ENCODE assay signal across 23 cellular contexts in genomic region chr3:73784647-73785420, GRCh38.
DNase-seq lines count a peak whose midpoint lies in the region; ATAC-seq, FAIRE-seq and TF ChIP-seq lines count a peak whose summit lies in the region.
"Had no signal": no experiment of that assay in that cellular context is flagged by ENCODE, and none has a peak within 500 bp of the region (broad histone marks: within the 10 kb centered on the region; RNA-seq: fewer than 3 reads in every experiment).

No MANE protein-coding gene starts in this region.

- H3K36me3 ChIP-seq in astrocyte (ENCODE audit: insufficient read depth, low read length), result no peaks in the 10 kb centered on the region
- H3K36me3 ChIP-seq: right lobe of liver, tibial nerve had no signal

- H3K27ac ChIP-seq in astrocyte (ENCODE audit: low read depth, low read length) (peak overlapping the region; percentile 59), substantia nigra (ENCODE audit: low read depth, low read length, poor library complexity, severe bottlenecking) (peak overlapping the region; percentile 82)
- H3K27ac ChIP-seq: right lobe of liver had no signal

- H3K27ac Mint-ChIP-seq in astrocyte (ENCODE audit: unreplicated experiment), result no peak overlapping the region
- H3K27ac Mint-ChIP-seq: CD8-positive, alpha-beta memory T cell; natural killer cell treated with Interleukin-12 subunit alpha and Interleukin-12 subunit beta and Interleukin-15 and Interleukin-18, amount 100 ng/mL, for 72 hours; T-helper 1 cell treated with Interleukin-12 subunit alpha and Interleukin-12 subunit beta and Interleukin-4 antibody, amounts not matched to agents 30 μg/mL and 1 μg/mL, for 36 hours had no signal

- peaks cover 18% of the 10 kb centered on the region for H3K4me1 Mint-ChIP-seq in astrocyte (ENCODE audit: low read depth, unreplicated experiment)
- H3K4me1 Mint-ChIP-seq: CD8-positive, alpha-beta memory T cell had no signal

- H2AFZ ChIP-seq in astrocyte (ENCODE audit: low read depth, low read length), result peak overlapping the region; percentile 19
- H2AFZ ChIP-seq: hepatocyte had no signal

- H3K27me3 Mint-ChIP-seq in astrocyte (ENCODE audit: low read depth, unreplicated experiment), result no peaks in the 10 kb centered on the region
- H3K27me3 Mint-ChIP-seq: natural killer cell treated with Interleukin-12 subunit alpha and Interleukin-12 subunit beta and Interleukin-15 and Interleukin-18, amount 100 ng/mL, for 72 hours had no signal

- TF ChIP-seq CTCF in HFF-Myc (IDR thresholded peaks at IDR 0.05; ENCODE audit: low read depth, low read length, missing control alignments) (no peak), astrocyte (IDR thresholded peaks at IDR 0.05; ENCODE audit: insufficient read depth, low read depth, low read length) (no peak)

- peaks cover 34% of the 10 kb centered on the region for H3K4me1 ChIP-seq in astrocyte (ENCODE audit: insufficient read depth, low read length)
- H3K4me1 ChIP-seq: right lobe of liver had no signal

- H4K20me1 ChIP-seq in astrocyte (ENCODE audit: insufficient read depth, low read length), result no peaks in the 10 kb centered on the region

- H3K9ac ChIP-seq in astrocyte (ENCODE audit: low read length), result peak overlapping the region; percentile 11

- H3K9me3 ChIP-seq in astrocyte (ENCODE audit: insufficient read depth, low read depth, low read length), result no peaks in the 10 kb centered on the region
- H3K9me3 ChIP-seq: right lobe of liver, tibial nerve had no signal

- H3K27me3 ChIP-seq in astrocyte (ENCODE audit: insufficient read depth, low read length), result no peaks in the 10 kb centered on the region
- H3K27me3 ChIP-seq: hepatocyte, right lobe of liver, tibial nerve had no signal

- FAIRE-seq in astrocyte (lab: Jason Lieb, UNC), result peak; percentile 95
- FAIRE-seq: K562 had no signal

- no peaks in the 10 kb centered on the region for H3K79me2 ChIP-seq in astrocyte (ENCODE audit: insufficient read depth, low read length)
- H3K79me2 ChIP-seq: hepatocyte had no signal

- no peaks in the 10 kb centered on the region for H3K9me3 Mint-ChIP-seq in astrocyte (ENCODE audit: unreplicated experiment)
- H3K9me3 Mint-ChIP-seq: T-helper 1 cell treated with Interleukin-12 subunit alpha and Interleukin-12 subunit beta and Interleukin-4 antibody, amounts not matched to agents 30 μg/mL and 1 μg/mL, for 36 hours had no signal

- H3K36me3 Mint-ChIP-seq in astrocyte (ENCODE audit: low read depth, unreplicated experiment), result no peaks in the 10 kb centered on the region
- H3K36me3 Mint-ChIP-seq: natural killer cell treated with Interleukin-12 subunit alpha and Interleukin-12 subunit beta and Interleukin-15 and Interleukin-18, amount 100 ng/mL, for 72 hours had no signal

- H3K4me2 ChIP-seq in astrocyte (ENCODE audit: low read length), result peak overlapping the region; percentile 68
- H3K4me2 ChIP-seq: hepatocyte had no signal

- no peak overlapping the region; the same call in 1 of the 2 replicates for H3K4me3 ChIP-seq in HFF-Myc (replicated peaks; ENCODE audit: low read depth, low read length)
- H3K4me3 ChIP-seq in astrocyte (ENCODE audit: insufficient read depth, low read depth, low read length), result no peak overlapping the region
- H3K4me3 ChIP-seq: hepatocyte, K562, right lobe of liver, tibial nerve had no signal

- H3K4me3 Mint-ChIP-seq in astrocyte (ENCODE audit: unreplicated experiment), result no peak overlapping the region
- H3K4me3 Mint-ChIP-seq: CD8-positive, alpha-beta memory T cell; natural killer cell treated with Interleukin-12 subunit alpha and Interleukin-12 subunit beta and Interleukin-15 and Interleukin-18, amount 100 ng/mL, for 72 hours; T-helper 1 cell treated with Interleukin-12 subunit alpha and Interleukin-12 subunit beta and Interleukin-4 antibody, amounts not matched to agents 30 μg/mL and 1 μg/mL, for 36 hours had no signal

- ATAC-seq in GM21529 (IDR thresholded peaks at IDR 0.05; ENCODE audit: unreplicated experiment), result no peak
- ATAC-seq in GM21381 (IDR thresholded peaks at IDR 0.05; ENCODE audit: unreplicated experiment), result no peak
- ATAC-seq: activated CD4-positive, CD25-positive, alpha-beta regulatory T cell treated with anti-CD3 and anti-CD28 coated beads, Interleukin-2, amount 50 U/mL, for 24 hours; K562; natural killer cell treated with Interleukin-12 subunit alpha and Interleukin-12 subunit beta and Interleukin-15 and Interleukin-18, amount 100 ng/mL, for 72 hours; Panc1; right lobe of liver had no signal

- peak; percentile 61 for DNase-seq in HFF-Myc (ENCODE audit: extremely low read depth, low read depth)
- peak; percentile 48 for DNase-seq in astrocyte (ENCODE audit: low read depth)
- peak; percentile 24 for DNase-seq in iris pigment epithelial cell (ENCODE audit: low read depth)
- DNase-seq in substantia nigra (lab: John Stamatoyannopoulos, UW), result no peak
- DNase-seq in activated gamma-delta T cell (lab: John Stamatoyannopoulos, UW), result no peak
- no peak for DNase-seq in NCI-H748 treated with DMSO at 0.1 percent for 48 hours (lab: John Stamatoyannopoulos, UW)
- DNase-seq: activated CD8-positive, alpha-beta memory T cell treated with anti-CD3 and anti-CD28 coated beads, Interleukin-2, amount 50 U/mL, for 48 hours; activated naive CD4-positive, alpha-beta T cell treated with anti-CD3 and anti-CD28 coated beads, Interleukin-2, amount 50 U/mL, for 16 hours; CD8-positive, alpha-beta memory T cell; central memory CD4-positive, alpha-beta T cell; NCI-H1417 treated with DMSO at 0.1 percent for 48 hours; NCI-H446; right lobe of liver; stimulated activated CD4-positive, alpha-beta T cell treated with anti-CD3 and anti-CD28 coated beads, Interleukin-4, amount 100 ng/mL, for 24 hours had no signal

Comparison
In these comparisons a context has a peak if more than half of its experiments do, and no peak if none do; other contexts are left out.
1. DNase-seq: peak in HFF-Myc (single experiment), astrocyte (single experiment) and iris pigment epithelial cell (single experiment); none in substantia nigra (0 of 49), activated gamma-delta T cell (single experiment) and NCI-H748 treated with DMSO at 0.1 percent for 48 hours (single experiment).